ENCODE assay signal across 18 cellular contexts in genomic region chr15:62592920-62593319, GRCh38.
DNase-seq lines count a peak whose midpoint lies in the region; ATAC-seq and TF ChIP-seq lines count a peak whose summit lies in the region.
"Had no signal": no experiment of that assay in that cellular context is flagged by ENCODE, and none has a peak within 500 bp of the region (broad histone marks: within the 10 kb centered on the region; RNA-seq: fewer than 3 reads in every experiment).

No MANE protein-coding gene starts in this region.

- H3K27ac Mint-ChIP-seq in Caco-2 (ENCODE audit: unreplicated experiment) (no peak overlapping the region), nephron (peak overlapping the region; percentile 68 to 85 (median 77))
- no peak overlapping the region for H3K27ac Mint-ChIP-seq in activated CD8-positive, alpha-beta T cell treated with anti-CD3 and anti-CD28 coated beads, Interleukin-2, amount 10 ng/mL, durations not matched to agents 7 days and 5 days
- H3K27ac Mint-ChIP-seq: CD4-positive, CD25-positive, alpha-beta regulatory T cell had no signal

- H3K9me3 Mint-ChIP-seq in Caco-2 (ENCODE audit: unreplicated experiment) (no peaks in the 10 kb centered on the region), nephron (peaks cover 5% of the 10 kb centered on the region)
- no peaks in the 10 kb centered on the region for H3K9me3 Mint-ChIP-seq in activated CD8-positive, alpha-beta T cell treated with anti-CD3 and anti-CD28 coated beads, Interleukin-2, amount 10 ng/mL, durations not matched to agents 7 days and 5 days (ENCODE audit: insufficient read depth)
- H3K9me3 Mint-ChIP-seq: CD4-positive, CD25-positive, alpha-beta regulatory T cell had no signal

- ATAC-seq in thoracic aorta (ENCODE audit: insufficient number of reproducible peaks, low FRiP score, low read depth) (peak; percentile 59), GM18519 (IDR thresholded peaks at IDR 0.05; ENCODE audit: low FRiP score, unreplicated experiment) (no peak), esophagus mucosa (no peak)
- no peak for ATAC-seq in activated CD8-positive, alpha-beta T cell treated with anti-CD3 and anti-CD28 coated beads, Interleukin-2, amount 10 ng/mL, durations not matched to agents 7 days and 5 days

- peak overlapping the region; percentile 48 for H3K9ac ChIP-seq in adipocyte (ENCODE audit: low read length)

- H3K4me3 ChIP-seq in Caco-2 (ENCODE audit: low read depth, low read length), result no peak overlapping the region
- peak overlapping the region; percentile 50 for H3K4me3 ChIP-seq in adipocyte (ENCODE audit: low read length)
- H3K4me3 ChIP-seq in thoracic aorta, result peak overlapping the region; percentile 50

- DNase-seq in Caco-2, result no peak
- DNase-seq in adipocyte (ENCODE audit: low read depth), result no peak
- DNase-seq in thoracic aorta (ENCODE audit: low spot score), result no peak
- DNase-seq in activated CD8-positive, alpha-beta T cell treated with anti-CD3 and anti-CD28 coated beads, Interleukin-2, amount 10 ng/mL, durations not matched to agents 7 days and 5 days, result no peak
- DNase-seq: CD4-positive, CD25-positive, alpha-beta regulatory T cell; DMS79 treated with DMSO at 0.1 percent for 48 hours; Karpas-422; MV-4-11; NCI-H1105 treated with DMSO at 0.1 percent for 48 hours; NCI-H1694; NCI-H2081; NCI-H446 treated with DMSO at 0.1 percent for 48 hours; NK-92 treated with Interleukin-12 subunit alpha and Interleukin-12 subunit beta, amount 100 ng/mL, for 24 hours; SHP77 treated with DMSO at 0.1 percent for 48 hours had no signal

- CTCF ChIA-PET in Caco-2 (lab: Charles Lee), result no interaction called here
- CTCF ChIA-PET in activated CD8-positive, alpha-beta T cell treated with anti-CD3 and anti-CD28 coated beads, Interleukin-2, amount 10 ng/mL, durations not matched to agents 7 days and 5 days (lab: Charles Lee), result no interaction called here

- intact Hi-C loops in Caco-2 (cut with micrococcal nuclease; ENCODE audit: unreplicated experiment), result no loop called here

- TF ChIP-seq CTCF in Caco-2 (IDR thresholded peaks at IDR 0.05; ENCODE audit: insufficient read depth in 1 of 2, low read depth in 1 of 2, low read length in 1 of 2, severe bottlenecking in 1 of 2, unreplicated experiment in 1 of 2) (no peak), nephron (IDR thresholded peaks at IDR 0.05; ENCODE audit: unreplicated experiment in 3 of 3) (no peak), thoracic aorta (IDR thresholded peaks at IDR 0.05) (no peak)

- H3K4me3 Mint-ChIP-seq in Caco-2 (ENCODE audit: unreplicated experiment) (peak overlapping the region; percentile 12), nephron (no peak overlapping the region)
- H3K4me3 Mint-ChIP-seq in activated CD8-positive, alpha-beta T cell treated with anti-CD3 and anti-CD28 coated beads, Interleukin-2, amount 10 ng/mL, durations not matched to agents 7 days and 5 days, result no peak overlapping the region
- H3K4me3 Mint-ChIP-seq: CD4-positive, CD25-positive, alpha-beta regulatory T cell had no signal

- H3K27me3 Mint-ChIP-seq in Caco-2 (ENCODE audit: insufficient read depth, unreplicated experiment), result no peaks in the 10 kb centered on the region
- H3K27me3 Mint-ChIP-seq in nephron (ENCODE audit: low read depth), result no peaks in the 10 kb centered on the region
- peaks cover 5% of the 10 kb centered on the region for H3K27me3 Mint-ChIP-seq in activated CD8-positive, alpha-beta T cell treated with anti-CD3 and anti-CD28 coated beads, Interleukin-2, amount 10 ng/mL, durations not matched to agents 7 days and 5 days (ENCODE audit: low read depth)

- H3K9me3 ChIP-seq in Caco-2 (no peaks in the 10 kb centered on the region), adipocyte (ENCODE audit: control insufficient read depth, low read length) (no peaks in the 10 kb centered on the region), thoracic aorta (no peaks in the 10 kb centered on the region)

- H3K4me1 ChIP-seq in Caco-2, result peaks cover 37% of the 10 kb centered on the region
- H3K4me1 ChIP-seq in adipocyte (ENCODE audit: control insufficient read depth, insufficient read depth, low read length), result peaks cover 36% of the 10 kb centered on the region
- peaks cover 22 to 67% of the 10 kb centered on the region in 2 donors for H3K4me1 ChIP-seq in thoracic aorta (ENCODE audit: control insufficient read depth in 1 of 2, low read depth in 2 of 2)

- H3K4me1 Mint-ChIP-seq in Caco-2 (ENCODE audit: low read depth, unreplicated experiment), result peaks cover 36% of the 10 kb centered on the region
- H3K4me1 Mint-ChIP-seq in nephron, result peaks cover 42% of the 10 kb centered on the region
- no peaks in the 10 kb centered on the region for H3K4me1 Mint-ChIP-seq in activated CD8-positive, alpha-beta T cell treated with anti-CD3 and anti-CD28 coated beads, Interleukin-2, amount 10 ng/mL, durations not matched to agents 7 days and 5 days (ENCODE audit: low read depth)
- H3K4me1 Mint-ChIP-seq: CD4-positive, CD25-positive, alpha-beta regulatory T cell had no signal

- H3K27ac ChIP-seq in thoracic aorta, result peak overlapping the region; percentile 72 to 74
- H3K27ac ChIP-seq: RWPE1 had no signal

- H3K27me3 ChIP-seq in Caco-2 (replicated peaks; ENCODE audit: control insufficient read depth, insufficient read depth, low read length), result no peaks in the 10 kb centered on the region
- H3K27me3 ChIP-seq in adipocyte (replicated peaks; ENCODE audit: control insufficient read depth, insufficient read depth, low read length), result no peaks in the 10 kb centered on the region
- no peaks in the 10 kb centered on the region for H3K27me3 ChIP-seq in thoracic aorta (replicated peaks; ENCODE audit: insufficient read depth)

- peaks cover 1% of the 10 kb centered on the region for H3K36me3 ChIP-seq in Caco-2 (ENCODE audit: control insufficient read depth, insufficient read depth, low read length)
- peaks cover 16% of the 10 kb centered on the region for H3K36me3 ChIP-seq in adipocyte (ENCODE audit: control insufficient read depth, insufficient read depth, low read length, severe bottlenecking)
- H3K36me3 ChIP-seq in thoracic aorta, result no peaks in the 10 kb centered on the region

- POLR2A ChIA-PET in Caco-2 (lab: Charles Lee), result no interaction called here
- POLR2A ChIA-PET in activated CD8-positive, alpha-beta T cell treated with anti-CD3 and anti-CD28 coated beads, Interleukin-2, amount 10 ng/mL, durations not matched to agents 7 days and 5 days (lab: Charles Lee), result no interaction called here

- no TSS peak for BruUV-seq in Caco-2 (replicated peaks; lab: Mats Ljungman, UMichigan)

- H3K36me3 Mint-ChIP-seq in Caco-2 (ENCODE audit: insufficient read depth, unreplicated experiment) (peaks cover 72% of the 10 kb centered on the region), nephron (ENCODE audit: low read depth) (peaks cover 8% of the 10 kb centered on the region)
- no peaks in the 10 kb centered on the region for H3K36me3 Mint-ChIP-seq in activated CD8-positive, alpha-beta T cell treated with anti-CD3 and anti-CD28 coated beads, Interleukin-2, amount 10 ng/mL, durations not matched to agents 7 days and 5 days (ENCODE audit: low read depth)
- H3K36me3 Mint-ChIP-seq: CD4-positive, CD25-positive, alpha-beta regulatory T cell had no signal

Comparison
In these comparisons a context has a peak if more than half of its experiments do, and no peak if none do; other contexts are left out.
1. H3K27ac Mint-ChIP-seq: peak in nephron (3 of 3); none in Caco-2 (single experiment) and activated CD8-positive, alpha-beta T cell treated with anti-CD3 and anti-CD28 coated beads, Interleukin-2, amount 10 ng/mL, durations not matched to agents 7 days and 5 days (single experiment).